ENCODE assay signal across 2 cellular contexts in the genomic region with DNA sequence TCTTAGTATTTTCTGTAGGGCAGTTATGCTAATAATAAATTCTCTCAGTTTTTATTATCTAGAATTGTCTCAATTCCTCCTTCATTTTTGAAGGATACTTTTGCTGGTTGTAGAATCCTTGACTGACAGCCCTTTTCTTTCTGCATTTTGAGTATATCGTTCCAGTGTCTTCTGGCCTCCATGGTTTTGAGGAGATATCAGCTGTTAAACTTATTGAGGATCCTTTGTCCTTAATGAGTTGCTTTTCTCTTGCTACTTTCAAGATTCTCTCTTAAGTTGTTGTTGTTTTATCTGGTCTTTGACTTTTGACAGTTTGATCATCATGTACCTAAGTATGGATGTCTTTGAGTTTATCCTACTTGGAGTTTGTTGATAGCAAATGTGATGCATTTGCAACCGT.
A peak's percentile ranks its signal among the peaks of the same experiment; 100 is the strongest.
TF ChIP-seq lines count a peak whose summit lies in the region.

No MANE protein-coding gene starts in this region.

TF ChIP-seq in HCT116, 20 proteins besides CTCF, POLR2A, EP300 and RAD21:
- TF ChIP-seq CBX3 (IDR thresholded peaks at IDR 0.05; ENCODE audit: low read depth), result peak; percentile 85
- TF ChIP-seq POLR2AphosphoS5 (IDR thresholded peaks at IDR 0.05; ENCODE audit: low read depth, low read length), result no peak
- no peak for TF ChIP-seq SP1 (IDR thresholded peaks at IDR 0.05; ENCODE audit: low read depth)
- TF ChIP-seq, protein P1, sequence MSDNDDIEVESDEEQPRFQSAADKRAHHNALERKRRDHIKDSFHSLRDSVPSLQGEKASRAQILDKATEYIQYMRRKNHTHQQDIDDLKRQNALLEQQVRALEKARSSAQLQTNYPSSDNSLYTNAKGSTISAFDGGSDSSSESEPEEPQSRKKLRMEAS (IDR thresholded peaks at IDR 0.05), result no peak

TF ChIP-seq in K562, 482 proteins besides CTCF, POLR2A, EP300 and RAD21:
- TF ChIP-seq CBX5 (IDR thresholded peaks at IDR 0.05; ENCODE audit: borderline replicate concordance, low read depth), result peak; percentile 97
- TF ChIP-seq, protein P2, sequence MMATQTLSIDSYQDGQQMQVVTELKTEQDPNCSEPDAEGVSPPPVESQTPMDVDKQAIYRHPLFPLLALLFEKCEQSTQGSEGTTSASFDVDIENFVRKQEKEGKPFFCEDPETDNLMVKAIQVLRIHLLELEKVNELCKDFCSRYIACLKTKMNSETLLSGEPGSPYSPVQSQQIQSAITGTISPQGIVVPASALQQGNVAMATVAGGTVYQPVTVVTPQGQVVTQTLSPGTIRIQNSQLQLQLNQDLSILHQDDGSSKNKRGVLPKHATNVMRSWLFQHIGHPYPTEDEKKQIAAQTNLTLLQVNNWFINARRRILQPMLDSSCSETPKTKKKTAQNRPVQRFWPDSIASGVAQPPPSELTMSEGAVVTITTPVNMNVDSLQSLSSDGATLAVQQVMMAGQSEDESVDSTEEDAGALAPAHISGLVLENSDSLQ (IDR thresholded peaks at IDR 0.05), result peak; percentile 60
- TF ChIP-seq, protein P3, sequence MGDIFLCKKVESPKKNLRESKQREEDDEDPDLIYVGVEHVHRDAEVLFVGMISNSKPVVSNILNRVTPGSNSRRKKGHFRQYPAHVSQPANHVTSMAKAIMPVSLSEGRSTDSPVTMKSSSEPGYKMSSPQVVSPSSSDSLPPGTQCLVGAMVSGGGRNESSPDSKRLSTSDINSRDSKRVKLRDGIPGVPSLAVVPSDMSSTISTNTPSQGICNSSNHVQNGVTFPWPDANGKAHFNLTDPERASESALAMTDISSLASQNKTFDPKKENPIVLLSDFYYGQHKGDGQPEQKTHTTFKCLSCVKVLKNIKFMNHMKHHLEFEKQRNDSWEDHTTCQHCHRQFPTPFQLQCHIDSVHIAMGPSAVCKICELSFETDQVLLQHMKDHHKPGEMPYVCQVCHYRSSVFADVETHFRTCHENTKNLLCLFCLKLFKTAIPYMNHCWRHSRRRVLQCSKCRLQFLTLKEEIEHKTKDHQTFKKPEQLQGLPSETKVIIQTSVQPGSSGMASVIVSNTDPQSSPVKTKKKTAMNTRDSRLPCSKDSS (IDR thresholded peaks at IDR 0.05; ENCODE audit: low read depth, partially characterized antibody), result peak; percentile 81
- TF ChIP-seq EHMT2 (IDR thresholded peaks at IDR 0.05), result peak; percentile 75
- TF ChIP-seq ZEB2 (IDR thresholded peaks at IDR 0.05), result peak; percentile 28; the same call in 1 of the 2 replicates
- peak; percentile 80; the same call in 1 of the 2 replicates for TF ChIP-seq XRCC3 (IDR thresholded peaks at IDR 0.05)
- TF ChIP-seq ZNF146 (CRISPR knock-in tag; IDR thresholded peaks at IDR 0.05; ENCODE audit: unreplicated experiment), result no peak
- peak; percentile 21 to 70; a peak in 3 of 4 replicates for TF ChIP-seq TRIM24 (IDR thresholded peaks at IDR 0.05)
- TF ChIP-seq, protein P4, sequence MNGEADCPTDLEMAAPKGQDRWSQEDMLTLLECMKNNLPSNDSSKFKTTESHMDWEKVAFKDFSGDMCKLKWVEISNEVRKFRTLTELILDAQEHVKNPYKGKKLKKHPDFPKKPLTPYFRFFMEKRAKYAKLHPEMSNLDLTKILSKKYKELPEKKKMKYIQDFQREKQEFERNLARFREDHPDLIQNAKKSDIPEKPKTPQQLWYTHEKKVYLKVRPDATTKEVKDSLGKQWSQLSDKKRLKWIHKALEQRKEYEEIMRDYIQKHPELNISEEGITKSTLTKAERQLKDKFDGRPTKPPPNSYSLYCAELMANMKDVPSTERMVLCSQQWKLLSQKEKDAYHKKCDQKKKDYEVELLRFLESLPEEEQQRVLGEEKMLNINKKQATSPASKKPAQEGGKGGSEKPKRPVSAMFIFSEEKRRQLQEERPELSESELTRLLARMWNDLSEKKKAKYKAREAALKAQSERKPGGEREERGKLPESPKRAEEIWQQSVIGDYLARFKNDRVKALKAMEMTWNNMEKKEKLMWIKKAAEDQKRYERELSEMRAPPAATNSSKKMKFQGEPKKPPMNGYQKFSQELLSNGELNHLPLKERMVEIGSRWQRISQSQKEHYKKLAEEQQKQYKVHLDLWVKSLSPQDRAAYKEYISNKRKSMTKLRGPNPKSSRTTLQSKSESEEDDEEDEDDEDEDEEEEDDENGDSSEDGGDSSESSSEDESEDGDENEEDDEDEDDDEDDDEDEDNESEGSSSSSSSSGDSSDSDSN (IDR thresholded peaks at IDR 0.05; ENCODE audit: borderline replicate concordance in 1 of 2, low read depth in 2 of 2, low read length in 2 of 2), result no peak
- TF ChIP-seq HDAC3 (IDR thresholded peaks at IDR 0.05; ENCODE audit: borderline replicate concordance, partially characterized antibody), result no peak
- 0 out of 2 replicates have a peak, but pooled peaks have one; percentile 10 for TF ChIP-seq TEAD4 (IDR thresholded peaks at IDR 0.05; ENCODE audit: low read length)
- TF ChIP-seq TEAD4 (CRISPR knock-in tag; IDR thresholded peaks at IDR 0.05; ENCODE audit: borderline replicate concordance), result no peak
- TF ChIP-seq CBX3 (IDR thresholded peaks at IDR 0.05; ENCODE audit: borderline replicate concordance in 1 of 2, low read length in 2 of 2), result peak in 1 of 2 experiments; percentile 99; a peak in 2 of 3 replicates
- peak; percentile 62; the same call in 1 of the 2 replicates for TF ChIP-seq CBX1 (IDR thresholded peaks at IDR 0.05; ENCODE audit: low read depth)
- TF ChIP-seq TRIM28 (IDR thresholded peaks at IDR 0.05), result peak; percentile 98
- no peak for TF ChIP-seq ZC3H11A (IDR thresholded peaks at IDR 0.05; ENCODE audit: low read depth, low read length)
